ENCODE assay signal across 31 cellular contexts in genomic region chr3:37761583-37761982, GRCh38.
"Had no signal": no experiment of that assay in that cellular context is flagged by ENCODE, and none has a peak within 500 bp of the region (broad histone marks: within the 10 kb centered on the region; RNA-seq: fewer than 3 reads in every experiment).

No MANE protein-coding gene starts in this region.

- H3K4me1 Mint-ChIP-seq: activated CD4-positive, alpha-beta T cell treated with anti-CD3 and anti-CD28 coated beads for 36 hours; activated CD4-positive, alpha-beta T cell treated with anti-CD3 and anti-CD28 coated beads, Interleukin-2, amount 10 ng/mL, durations not matched to agents 7 days and 5 days had no signal

- H3K4me3 Mint-ChIP-seq: activated CD4-positive, alpha-beta T cell treated with anti-CD3 and anti-CD28 coated beads for 36 hours; activated CD4-positive, alpha-beta T cell treated with anti-CD3 and anti-CD28 coated beads, Interleukin-2, amount 10 ng/mL, durations not matched to agents 7 days and 5 days; activated CD8-positive, alpha-beta T cell treated with anti-CD3 and anti-CD28 coated beads, Interleukin-2, amount 10 ng/mL, durations not matched to agents 7 days and 5 days; activated naive CD4-positive, alpha-beta T cell treated with anti-CD3 and anti-CD28 coated beads for 36 hours; activated T-cell treated with anti-CD3 and anti-CD28 coated beads, Interleukin-2, amount 50 U/mL, for 4 hours; activated T-helper 1 cell treated with anti-CD3 and anti-CD28 coated beads, Interleukin-12 subunit alpha, Interleukin-12 subunit beta, Interleukin-2, Interleukin-4 antibody, amounts not matched to agents 30 ng/mL and 10 ng/mL and 1 ng/mL, durations not matched to agents 14 hours and 24 hours and 36 hours; brain; WTC11 had no signal

- FAIRE-seq: bronchial epithelial cell had no signal

- H3K36me3 ChIP-seq: SJCRH30 had no signal

- DNase-seq: activated CD4-positive, alpha-beta T cell treated with anti-CD3 and anti-CD28 coated beads for 36 hours; activated CD4-positive, alpha-beta T cell treated with anti-CD3 and anti-CD28 coated beads, Interleukin-2, amount 10 ng/mL, durations not matched to agents 7 days and 5 days; activated CD4-positive, alpha-beta T cell treated with anti-CD3 and anti-CD28 coated beads, Interleukin-2, amount 50 U/mL, for 48 hours; activated CD8-positive, alpha-beta memory T cell treated with anti-CD3 and anti-CD28 coated beads, Interleukin-2, amount 50 U/mL, for 4 hours; activated CD8-positive, alpha-beta T cell treated with anti-CD3 and anti-CD28 coated beads, Interleukin-2, amount 10 ng/mL, durations not matched to agents 7 days and 5 days; activated gamma-delta T cell treated with Interleukin-2 at 50 U/mL for 16 hours; activated naive CD4-positive, alpha-beta T cell treated with anti-CD3 and anti-CD28 coated beads for 36 hours; activated T-cell treated with anti-CD3 and anti-CD28 coated beads for 4 hours; activated T-cell treated with anti-CD3 and anti-CD28 coated beads, Interleukin-2, amount 50 U/mL, for 4 hours; adrenal gland; caudate nucleus; Karpas-422; NCI-H1105; NCI-H1436; NCI-H1694; NCI-H1930; NCI-H2081 treated with DMSO at 0.1 percent for 48 hours; NCI-H226; NCI-H446 treated with DMSO at 0.1 percent for 48 hours; NCI-H524; SHP77; SJCRH30; T1000 had no signal

- H3K27ac ChIP-seq: SJCRH30, SK-N-MC had no signal

- H3K9me3 ChIP-seq: adrenal gland, SJCRH30 had no signal

- H3K27me3 ChIP-seq: adrenal gland, SJCRH30 had no signal

- H3K36me3 Mint-ChIP-seq: activated naive CD4-positive, alpha-beta T cell treated with anti-CD3 and anti-CD28 coated beads, Interleukin-2, amount 50 U/mL, for 72 hours; brain; WTC11 had no signal

- H3K27ac Mint-ChIP-seq: activated CD4-positive, alpha-beta T cell treated with anti-CD3 and anti-CD28 coated beads for 36 hours; activated CD4-positive, alpha-beta T cell treated with anti-CD3 and anti-CD28 coated beads, Interleukin-2, amount 10 ng/mL, durations not matched to agents 7 days and 5 days; activated CD8-positive, alpha-beta T cell treated with anti-CD3 and anti-CD28 coated beads, Interleukin-2, amount 10 ng/mL, durations not matched to agents 7 days and 5 days; activated naive CD4-positive, alpha-beta T cell treated with anti-CD3 and anti-CD28 coated beads for 36 hours; activated naive CD4-positive, alpha-beta T cell treated with anti-CD3 and anti-CD28 coated beads, Interleukin-2, amount 50 U/mL, for 72 hours; activated T-helper 1 cell treated with anti-CD3 and anti-CD28 coated beads, Interleukin-12 subunit alpha, Interleukin-12 subunit beta, Interleukin-2, Interleukin-4 antibody, amounts not matched to agents 30 ng/mL and 10 ng/mL and 1 ng/mL, durations not matched to agents 14 hours and 24 hours and 36 hours had no signal

- H3K9me3 Mint-ChIP-seq: activated CD4-positive, alpha-beta T cell treated with anti-CD3 and anti-CD28 coated beads, Interleukin-2, amount 10 ng/mL, durations not matched to agents 7 days and 5 days; activated naive CD4-positive, alpha-beta T cell treated with anti-CD3 and anti-CD28 coated beads for 36 hours; activated naive CD4-positive, alpha-beta T cell treated with anti-CD3 and anti-CD28 coated beads, Interleukin-2, amount 50 U/mL, for 72 hours; activated T-cell treated with anti-CD3 and anti-CD28 coated beads, Interleukin-2, amount 50 U/mL, for 4 hours; activated T-helper 1 cell treated with anti-CD3 and anti-CD28 coated beads, Interleukin-12 subunit alpha, Interleukin-12 subunit beta, Interleukin-2, Interleukin-4 antibody, amounts not matched to agents 30 ng/mL and 10 ng/mL and 1 ng/mL, durations not matched to agents 14 hours and 24 hours and 36 hours had no signal

- H3K4me3 ChIP-seq: adrenal gland, SJCRH30, SK-N-MC had no signal

- ATAC-seq: activated CD4-positive, alpha-beta T cell treated with anti-CD3 and anti-CD28 coated beads for 36 hours; activated CD4-positive, CD25-positive, alpha-beta regulatory T cell treated with anti-CD3 and anti-CD28 coated beads, Interleukin-2, amount 50 U/mL, for 24 hours; activated CD8-positive, alpha-beta T cell treated with anti-CD3 and anti-CD28 coated beads, Interleukin-2, amount 10 ng/mL, durations not matched to agents 7 days and 5 days; activated naive CD4-positive, alpha-beta T cell treated with anti-CD3 and anti-CD28 coated beads, Interleukin-2, amount 50 U/mL, for 72 hours; activated T-cell treated with anti-CD3 and anti-CD28 coated beads, Interleukin-2, amount 50 U/mL, for 4 hours; Panc1 had no signal

- H3K27me3 Mint-ChIP-seq: brain had no signal
